ENCODE assay signal across 20 cellular contexts in the genomic region with DNA sequence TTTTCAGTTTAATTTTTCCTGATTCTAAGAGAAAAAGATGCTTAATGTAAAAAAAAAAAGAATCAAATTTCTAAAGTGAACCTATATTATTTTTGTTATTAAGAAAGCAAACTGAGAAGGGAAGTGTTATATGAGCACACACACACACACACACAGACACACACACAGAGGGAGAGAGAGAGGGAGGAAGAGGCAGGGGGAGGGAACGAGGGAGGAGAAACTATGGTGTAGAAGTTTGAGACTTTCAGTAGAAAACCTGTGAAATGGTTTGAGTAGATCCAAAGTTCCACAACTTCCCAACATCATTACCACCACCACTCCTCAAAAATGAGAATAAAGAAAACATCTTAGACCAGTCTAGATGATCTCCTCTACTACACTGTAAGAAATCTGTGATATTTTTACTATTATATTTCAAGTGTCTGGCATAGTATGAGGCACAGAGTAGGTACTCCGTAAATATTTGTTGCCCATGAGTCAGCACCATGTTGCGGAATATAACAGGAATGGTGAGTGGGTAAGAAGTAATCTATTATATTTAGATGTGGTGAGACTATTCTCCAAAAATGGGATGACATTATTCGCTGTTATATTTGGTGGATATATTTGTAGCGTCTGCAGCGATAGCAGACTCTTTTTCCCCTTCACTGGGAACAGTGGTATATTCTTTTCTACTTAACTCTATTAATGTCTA.
DNase-seq lines count a peak whose midpoint lies in the region; ATAC-seq and TF ChIP-seq lines count a peak whose summit lies in the region.
"Had no signal": no experiment of that assay in that cellular context is flagged by ENCODE, and none has a peak within 500 bp of the region (broad histone marks: within the 10 kb centered on the region; RNA-seq: fewer than 3 reads in every experiment).

No MANE protein-coding gene starts in this region.

- CTCF ChIA-PET in activated CD8-positive, alpha-beta T cell treated with anti-CD3 and anti-CD28 coated beads for 36 hours (lab: Charles Lee), result no interaction called here

- DNase-seq in ELR (ENCODE audit: low read depth) (peak; percentile 50), LHCN-M2 (ENCODE audit: low read depth) (peak; percentile 54), astrocyte of the spinal cord (ENCODE audit: low read depth, low spot score) (peak; percentile 30), mesothelial cell of epicardium (ENCODE audit: low spot score in 2 of 2, unreplicated experiment in 2 of 2) (no peak), NOMO-1 treated with dmso at 0.1 percent for 144 hours (lab: John Stamatoyannopoulos, UW; ENCODE audit: unreplicated experiment) (no peak)
- DNase-seq in activated CD8-positive, alpha-beta T cell treated with anti-CD3 and anti-CD28 coated beads for 36 hours, result no peak
- DNase-seq: activated CD4-positive, alpha-beta T cell treated with anti-CD3 and anti-CD28 coated beads, Interleukin-2, amount 50 U/mL, for 4 hours; activated naive CD4-positive, alpha-beta T cell treated with anti-CD3 and anti-CD28 coated beads, Interleukin-2, amount 10 ng/mL, durations not matched to agents 7 days and 5 days; activated T-cell treated with anti-CD3 and anti-CD28 coated beads, Interleukin-2, amount 50 U/mL, for 1 hour; body of pancreas; C1 segment of cervical spinal cord; HFFc6; islet precursor cell; NCI-H510A; stimulated activated naive B cell treated with anti-CD40 and anti-IgM and Interleukin-4, amounts not matched to agents 10 μg/mL and 1 μg/mL and 100 μg/mL, for 72 hours; SW 1271; transverse colon had no signal

- H3K9me3 Mint-ChIP-seq in mesothelial cell of epicardium, result no peaks in the 10 kb centered on the region
- no peaks in the 10 kb centered on the region for H3K9me3 Mint-ChIP-seq in activated CD8-positive, alpha-beta T cell treated with anti-CD3 and anti-CD28 coated beads for 36 hours
- H3K9me3 Mint-ChIP-seq: activated naive CD4-positive, alpha-beta T cell treated with anti-CD3 and anti-CD28 coated beads, Interleukin-2, amount 10 ng/mL, durations not matched to agents 7 days and 5 days; HFFc6; neural crest cell; stimulated activated naive B cell treated with anti-CD40 and anti-IgM and Interleukin-4, amounts not matched to agents 10 μg/mL and 1 μg/mL and 100 μg/mL, for 72 hours had no signal

- in situ Hi-C loops in astrocyte of the spinal cord (cut with HindIII; ENCODE audit: low sequenced_read_pairs), result no loop called here

- intact Hi-C loops in activated CD8-positive, alpha-beta T cell treated with anti-CD3 and anti-CD28 coated beads for 36 hours (cut with micrococcal nuclease), result no loop called here

- no peak for TF ChIP-seq CTCF in astrocyte of the spinal cord (IDR thresholded peaks at IDR 0.05; ENCODE audit: low read depth, low read length)
- TF ChIP-seq CTCF in mesothelial cell of epicardium (IDR thresholded peaks at IDR 0.05; ENCODE audit: unreplicated experiment), result no peak
- no peak for TF ChIP-seq CTCF in activated CD8-positive, alpha-beta T cell treated with anti-CD3 and anti-CD28 coated beads for 36 hours (IDR thresholded peaks at IDR 0.05)

- H3K27me3 Mint-ChIP-seq in mesothelial cell of epicardium (ENCODE audit: low read depth), result no peaks in the 10 kb centered on the region
- H3K27me3 Mint-ChIP-seq in activated CD8-positive, alpha-beta T cell treated with anti-CD3 and anti-CD28 coated beads for 36 hours, result no peaks in the 10 kb centered on the region
- H3K27me3 Mint-ChIP-seq: activated naive CD4-positive, alpha-beta T cell treated with anti-CD3 and anti-CD28 coated beads, Interleukin-2, amount 10 ng/mL, durations not matched to agents 7 days and 5 days; stimulated activated naive B cell treated with anti-CD40 and anti-IgM and Interleukin-4, amounts not matched to agents 10 μg/mL and 1 μg/mL and 100 μg/mL, for 72 hours had no signal

- peaks cover 4% of the 10 kb centered on the region for H3K36me3 Mint-ChIP-seq in mesothelial cell of epicardium
- peaks cover 8% of the 10 kb centered on the region for H3K36me3 Mint-ChIP-seq in activated CD8-positive, alpha-beta T cell treated with anti-CD3 and anti-CD28 coated beads for 36 hours (ENCODE audit: low read depth)

- ATAC-seq in SK-N-SH treated with all-trans-retinoic acid at 6 μM for 48 hours (no peak), GM19463 (IDR thresholded peaks at IDR 0.05; ENCODE audit: unreplicated experiment) (no peak)
- ATAC-seq in activated CD8-positive, alpha-beta T cell treated with anti-CD3 and anti-CD28 coated beads for 36 hours, result no peak
- ATAC-seq: body of pancreas; stimulated activated naive B cell treated with anti-CD40 and anti-IgM and Interleukin-4, amounts not matched to agents 10 μg/mL and 1 μg/mL and 100 μg/mL, for 72 hours had no signal

- no peak overlapping the region for H3K4me3 ChIP-seq in astrocyte of the spinal cord (ENCODE audit: low read depth, low read length)
- H3K4me3 ChIP-seq: body of pancreas, transverse colon had no signal

- H3K27ac Mint-ChIP-seq in mesothelial cell of epicardium, result peak overlapping the region; percentile 4
- H3K27ac Mint-ChIP-seq in activated CD8-positive, alpha-beta T cell treated with anti-CD3 and anti-CD28 coated beads for 36 hours, result no peak overlapping the region
- H3K27ac Mint-ChIP-seq: activated naive CD4-positive, alpha-beta T cell treated with anti-CD3 and anti-CD28 coated beads, Interleukin-2, amount 10 ng/mL, durations not matched to agents 7 days and 5 days; HFFc6; stimulated activated naive B cell treated with anti-CD40 and anti-IgM and Interleukin-4, amounts not matched to agents 10 μg/mL and 1 μg/mL and 100 μg/mL, for 72 hours had no signal

- POLR2A ChIA-PET in activated CD8-positive, alpha-beta T cell treated with anti-CD3 and anti-CD28 coated beads for 36 hours (lab: Charles Lee), result no interaction called here

- peaks cover 14% of the 10 kb centered on the region for H3K4me1 Mint-ChIP-seq in mesothelial cell of epicardium
- no peaks in the 10 kb centered on the region for H3K4me1 Mint-ChIP-seq in activated CD8-positive, alpha-beta T cell treated with anti-CD3 and anti-CD28 coated beads for 36 hours (ENCODE audit: low read depth)
- H3K4me1 Mint-ChIP-seq: neural crest cell had no signal

- no peak overlapping the region for H3K4me3 Mint-ChIP-seq in mesothelial cell of epicardium
- no peak overlapping the region for H3K4me3 Mint-ChIP-seq in activated CD8-positive, alpha-beta T cell treated with anti-CD3 and anti-CD28 coated beads for 36 hours
- H3K4me3 Mint-ChIP-seq: activated naive CD4-positive, alpha-beta T cell treated with anti-CD3 and anti-CD28 coated beads, Interleukin-2, amount 10 ng/mL, durations not matched to agents 7 days and 5 days; HFFc6; neural crest cell; stimulated activated naive B cell treated with anti-CD40 and anti-IgM and Interleukin-4, amounts not matched to agents 10 μg/mL and 1 μg/mL and 100 μg/mL, for 72 hours had no signal

TF ChIP-seq in SK-N-SH treated with all-trans-retinoic acid at 6 μM for 48 hours, 23 proteins besides CTCF, POLR2A, EP300 and RAD21 (continues in another document):
- TF ChIP-seq RARB (CRISPR knock-in tag; IDR thresholded peaks at IDR 0.05), result no peak
- TF ChIP-seq SNAI2 (CRISPR knock-in tag; IDR thresholded peaks at IDR 0.05), result no peak
- no peak for TF ChIP-seq ZC3H10 (CRISPR knock-in tag; IDR thresholded peaks at IDR 0.05)
- TF ChIP-seq PPARA (CRISPR knock-in tag; IDR thresholded peaks at IDR 0.05; ENCODE audit: borderline replicate concordance), result no peak
- TF ChIP-seq BACH2 (CRISPR knock-in tag; IDR thresholded peaks at IDR 0.05; ENCODE audit: borderline replicate concordance), result no peak
- TF ChIP-seq ZNF70 (CRISPR knock-in tag; IDR thresholded peaks at IDR 0.05), result no peak
- no peak for TF ChIP-seq ZFP3 (CRISPR knock-in tag; IDR thresholded peaks at IDR 0.05)
- TF ChIP-seq ZFP30 (CRISPR knock-in tag; IDR thresholded peaks at IDR 0.05), result no peak
- TF ChIP-seq ZNF565 (CRISPR knock-in tag; conservative IDR thresholded peaks at IDR 0.05; ENCODE audit: low read depth), result no peak
- TF ChIP-seq ZNF8 (CRISPR knock-in tag; IDR thresholded peaks at IDR 0.05), result no peak
- TF ChIP-seq ESRRG (CRISPR knock-in tag; IDR thresholded peaks at IDR 0.05), result no peak
- no peak for TF ChIP-seq TCF4 (CRISPR knock-in tag; IDR thresholded peaks at IDR 0.05; ENCODE audit: borderline replicate concordance)
- no peak for TF ChIP-seq OSR1 (CRISPR knock-in tag; IDR thresholded peaks at IDR 0.05)
- no peak for TF ChIP-seq TSHZ2 (CRISPR knock-in tag; IDR thresholded peaks at IDR 0.05)
- TF ChIP-seq ARNTL (CRISPR knock-in tag; IDR thresholded peaks at IDR 0.05; ENCODE audit: borderline replicate concordance, low read depth), result no peak
- no peak for TF ChIP-seq GLIS3 (CRISPR knock-in tag; IDR thresholded peaks at IDR 0.05)
- TF ChIP-seq CSDC2 (CRISPR knock-in tag; IDR thresholded peaks at IDR 0.05), result no peak

Comparison
In these comparisons a context has a peak if more than half of its experiments do, and no peak if none do; other contexts are left out.
1. DNase-seq: peak in ELR (single experiment), LHCN-M2 (single experiment) and astrocyte of the spinal cord (single experiment); none in mesothelial cell of epicardium (0 of 2), NOMO-1 treated with dmso at 0.1 percent for 144 hours (single experiment) and activated CD8-positive, alpha-beta T cell treated with anti-CD3 and anti-CD28 coated beads for 36 hours (single experiment).